In the genomic region with DNA sequence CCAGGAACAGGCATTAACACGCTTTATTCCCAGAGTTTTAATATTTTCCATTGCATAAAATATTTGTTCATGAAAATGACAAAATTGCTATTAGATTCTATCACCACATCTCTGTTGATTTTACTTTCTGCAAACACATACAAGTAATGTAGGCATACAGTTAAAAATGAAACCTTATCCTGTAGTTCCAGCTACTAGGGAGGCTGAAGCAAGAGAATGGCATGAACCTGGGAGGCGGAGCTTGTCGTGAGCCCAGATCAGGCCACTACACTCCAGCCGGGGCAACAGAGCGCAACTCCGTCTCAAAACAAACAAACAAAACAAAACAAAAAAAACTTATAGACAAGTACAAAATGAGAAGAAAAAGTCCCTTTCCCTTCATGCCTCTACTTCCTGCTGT, we compare ENCODE assay signal across 1 cellular context. TPM values are rescaled to one million over a fixed set of nuclear protein-coding genes. Genes with fewer than 3 reads are reported as not detected.
"Had no signal": no experiment of that assay in that cellular context is flagged by ENCODE, and none has a peak within 500 bp of the region (broad histone marks: within the 10 kb centered on the region; RNA-seq: fewer than 3 reads in every experiment).

No MANE protein-coding gene starts in this region.

RNA-seq across cellular contexts. Expression of a gene that starts 38.0 kb away (rescaled TPM):
- total RNA-seq: activated B cell treated with CpG ODN at 0.5 μM for 24 hours had no signal
